9 cellular contexts compared by ENCODE assay signal in genomic region chr11:3022300-3022967, GRCh38. TPM values are rescaled to one million over a fixed set of nuclear protein-coding genes. Genes with fewer than 3 reads are reported as not detected.
A peak's percentile ranks its signal among the peaks of the same experiment; 100 is the strongest.
DNase-seq lines count a peak whose midpoint lies in the region; ATAC-seq and TF ChIP-seq lines count a peak whose summit lies in the region.
"Had no signal": no experiment of that assay in that cellular context is flagged by ENCODE, and none has a peak within 500 bp of the region (broad histone marks: within the 10 kb centered on the region; RNA-seq: fewer than 3 reads in every experiment).

No MANE protein-coding gene starts in this region.

- H2BK120ac ChIP-seq in mesendoderm (ENCODE audit: low read depth, low read length) = no peak overlapping the region

- H3K79me2 ChIP-seq in mesendoderm (ENCODE audit: control insufficient read depth, insufficient read depth, low read length) = no peaks in the 10 kb centered on the region
- H3K79me2 ChIP-seq: parathyroid adenoma had no signal

- WGBS in mesendoderm (ENCODE audit: extremely low coverage, insufficient coverage, low lambda C conversion rate) = no CpG with 5 or more reads among the region's 14 CpGs

- H3K79me1 ChIP-seq in mesendoderm (ENCODE audit: low read length) = no peaks in the 10 kb centered on the region

- no peak overlapping the region for H3K27ac ChIP-seq in mesendoderm (ENCODE audit: low read depth, low read length)
- H3K27ac ChIP-seq: parathyroid adenoma had no signal

- H3K4me3 Mint-ChIP-seq in activated naive CD8-positive, alpha-beta T cell treated with anti-CD3 and anti-CD28 coated beads, Interleukin-2, amount 10 ng/mL, durations not matched to agents 7 days and 5 days = peak overlapping the region; percentile 75

- H3K56ac ChIP-seq in mesendoderm (ENCODE audit: low read length) = no peak overlapping the region

- no peaks in the 10 kb centered on the region for H3K9me3 Mint-ChIP-seq in activated naive CD8-positive, alpha-beta T cell treated with anti-CD3 and anti-CD28 coated beads, Interleukin-2, amount 10 ng/mL, durations not matched to agents 7 days and 5 days

- peak overlapping the region; percentile 92 for H3K27ac Mint-ChIP-seq in activated naive CD8-positive, alpha-beta T cell treated with anti-CD3 and anti-CD28 coated beads, Interleukin-2, amount 10 ng/mL, durations not matched to agents 7 days and 5 days

- no peak overlapping the region for H3K23ac ChIP-seq in mesendoderm (ENCODE audit: low read length)

- H3K18ac ChIP-seq in mesendoderm (ENCODE audit: low read length) = no peak overlapping the region

- no peak overlapping the region for H2BK15ac ChIP-seq in mesendoderm (replicated peaks; ENCODE audit: low read depth)

- peak; percentile 47 for ATAC-seq in HG03378 (IDR thresholded peaks at IDR 0.05; ENCODE audit: unreplicated experiment)
- peak; percentile 77 for ATAC-seq in activated naive CD8-positive, alpha-beta T cell treated with anti-CD3 and anti-CD28 coated beads, Interleukin-2, amount 10 ng/mL, durations not matched to agents 7 days and 5 days (ENCODE audit: low read depth)
- ATAC-seq in GM21360 (IDR thresholded peaks at IDR 0.05; ENCODE audit: unreplicated experiment) = no peak

- H2AK5ac ChIP-seq in mesendoderm (ENCODE audit: low read length) = no peak overlapping the region

- H3K27me3 Mint-ChIP-seq in activated naive CD8-positive, alpha-beta T cell treated with anti-CD3 and anti-CD28 coated beads, Interleukin-2, amount 10 ng/mL, durations not matched to agents 7 days and 5 days = no peaks in the 10 kb centered on the region

- no peak overlapping the region for H3K9ac ChIP-seq in mesendoderm (ENCODE audit: low read length)
- H3K9ac ChIP-seq: parathyroid adenoma had no signal

- POLR2A ChIA-PET in activated naive CD8-positive, alpha-beta T cell treated with anti-CD3 and anti-CD28 coated beads, Interleukin-2, amount 10 ng/mL, durations not matched to agents 7 days and 5 days (lab: Charles Lee) = interaction anchor here (0.6 to 1.8 kb wide), 10 partner anchors 8 to 357 kb away, joined by 3 to 7 read pairs (median 4); partner anchors contain the start of genes CARS1, NAP1L4 and ZNF195

- no peak overlapping the region for H4K5ac ChIP-seq in mesendoderm (ENCODE audit: low read length)

- DNase-seq in activated naive CD8-positive, alpha-beta T cell treated with anti-CD3 and anti-CD28 coated beads, Interleukin-2, amount 10 ng/mL, durations not matched to agents 7 days and 5 days = peak; percentile 46
- DNase-seq in mesendoderm (peak; percentile 27), NCI-H2081 treated with DMSO at 0.1 percent for 48 hours (lab: John Stamatoyannopoulos, UW) (no peak), NCI-H1436 treated with DMSO at 0.1 percent for 48 hours (lab: John Stamatoyannopoulos, UW) (no peak)
- DNase-seq in activated CD8-positive, alpha-beta memory T cell treated with anti-CD3 and anti-CD28 coated beads for 24 hours = no peak

- peak; percentile 22 for TF ChIP-seq POLR2A in GM19099 (IDR thresholded peaks at IDR 0.05; ENCODE audit: extremely low read depth, insufficient read length, low read depth)

- no peak overlapping the region for H3K4ac ChIP-seq in mesendoderm (ENCODE audit: low read depth, low read length)

- H3K27me3 ChIP-seq in mesendoderm (ENCODE audit: insufficient read depth, low read length, poor library complexity) = no peaks in the 10 kb centered on the region

- H3K4me3 ChIP-seq in mesendoderm (ENCODE audit: low read length) = no peak overlapping the region

- no peak overlapping the region for H2BK5ac ChIP-seq in mesendoderm (ENCODE audit: low read length)

- H3K4me1 Mint-ChIP-seq in activated naive CD8-positive, alpha-beta T cell treated with anti-CD3 and anti-CD28 coated beads, Interleukin-2, amount 10 ng/mL, durations not matched to agents 7 days and 5 days = peaks cover 49% of the 10 kb centered on the region

- peaks cover 16% of the 10 kb centered on the region for H3K36me3 ChIP-seq in mesendoderm (ENCODE audit: control insufficient read depth, insufficient read depth, low read length)

- H3K4me2 ChIP-seq in mesendoderm (ENCODE audit: low read length) = no peak overlapping the region

- H3K4me1 ChIP-seq in mesendoderm (ENCODE audit: control insufficient read depth, low read depth, low read length) = no peaks in the 10 kb centered on the region

- peaks cover 23% of the 10 kb centered on the region for H3K36me3 Mint-ChIP-seq in activated naive CD8-positive, alpha-beta T cell treated with anti-CD3 and anti-CD28 coated beads, Interleukin-2, amount 10 ng/mL, durations not matched to agents 7 days and 5 days

- H4K8ac ChIP-seq in mesendoderm (ENCODE audit: low read depth, low read length) = no peak overlapping the region

RNA-seq across cellular contexts. Expression of gene NAP1L4, which starts 30.3 kb away (rescaled TPM):
- 100 to 1,000 TPM; 346 to 363 TPM for total RNA-seq in activated naive CD8-positive, alpha-beta T cell treated with anti-CD3 and anti-CD28 coated beads, Interleukin-2, amount 10 ng/mL, durations not matched to agents 7 days and 5 days
- polyA plus RNA-seq in mesendoderm (2013, experiment 1 of 2) = 166 TPM
- 172 TPM for polyA plus RNA-seq in mesendoderm (2013, experiment 2 of 2)

RNA-seq across cellular contexts. Expression of gene CARS1, which starts 34.8 kb away (rescaled TPM):
- 100 to 1,000 TPM; 100 to 111 TPM for total RNA-seq in activated naive CD8-positive, alpha-beta T cell treated with anti-CD3 and anti-CD28 coated beads, Interleukin-2, amount 10 ng/mL, durations not matched to agents 7 days and 5 days
- 55.2 TPM for polyA plus RNA-seq in mesendoderm (2013, experiment 1 of 2)
- polyA plus RNA-seq in mesendoderm (2013, experiment 2 of 2) = 55.2 TPM

Comparison
In these comparisons a context has a peak if more than half of its experiments do, and no peak if none do; other contexts are left out.
1. DNase-seq: peak in activated naive CD8-positive, alpha-beta T cell treated with anti-CD3 and anti-CD28 coated beads, Interleukin-2, amount 10 ng/mL, durations not matched to agents 7 days and 5 days (single experiment) and mesendoderm (single experiment); none in NCI-H2081 treated with DMSO at 0.1 percent for 48 hours (single experiment), activated CD8-positive, alpha-beta memory T cell treated with anti-CD3 and anti-CD28 coated beads for 24 hours (single experiment) and NCI-H1436 treated with DMSO at 0.1 percent for 48 hours (single experiment).